In genomic region chr22:26837784-26838520, GRCh38 we compare ENCODE assay signal across 15 cellular contexts.
"Had no signal": no experiment of that assay in that cellular context is flagged by ENCODE, and none has a peak within 500 bp of the region (broad histone marks: within the 10 kb centered on the region; RNA-seq: fewer than 3 reads in every experiment).

No MANE protein-coding gene starts in this region.

- H3K27ac ChIP-seq: breast epithelium, dorsolateral prefrontal cortex, neutrophil, right atrium auricular region, tibial nerve had no signal

- H3K9me3 ChIP-seq: breast epithelium, neutrophil, right atrium auricular region, tibial nerve had no signal

- H3K36me3 ChIP-seq: breast epithelium, neutrophil, right atrium auricular region, tibial nerve had no signal

- H3K4me1 ChIP-seq: breast epithelium, right atrium auricular region, tibial nerve had no signal

- H3K27me3 ChIP-seq: breast epithelium, dorsolateral prefrontal cortex, neutrophil, right atrium auricular region, tibial nerve had no signal

- ATAC-seq: activated CD4-positive, CD25-positive, alpha-beta regulatory T cell treated with anti-CD3 and anti-CD28 coated beads, Interleukin-2, amount 50 U/mL, for 24 hours; esophagus mucosa; naive thymus-derived CD4-positive, alpha-beta T cell; stimulated activated naive B cell treated with anti-CD40 and anti-IgM and Interleukin-4, amounts not matched to agents 10 μg/mL and 1 μg/mL and 100 μg/mL, for 72 hours had no signal

- H3K4me3 ChIP-seq: breast epithelium, dorsolateral prefrontal cortex, right atrium auricular region, tibial nerve had no signal

- DNase-seq: activated CD4-positive, alpha-beta T cell treated with anti-CD3 and anti-CD28 coated beads, Interleukin-2, amount 50 U/mL, for 48 hours; activated gamma-delta T cell; activated naive CD8-positive, alpha-beta T cell treated with anti-CD3 and anti-CD28 coated beads for 36 hours; activated T-cell treated with anti-CD3 and anti-CD28 coated beads, Interleukin-2, amount 50 U/mL, for 48 hours; dorsolateral prefrontal cortex; glutamatergic neuron; naive thymus-derived CD4-positive, alpha-beta T cell; posterior cingulate gyrus; stimulated activated naive B cell treated with anti-CD40 and anti-IgM and Interleukin-4, amounts not matched to agents 10 μg/mL and 1 μg/mL and 100 μg/mL, for 72 hours had no signal
